In genomic region chr1:12087797-12088314, GRCh38 we compare ENCODE assay signal across 10 cellular contexts. TPM values are rescaled to one million over a fixed set of nuclear protein-coding genes. Genes with fewer than 3 reads are reported as not detected.
DNase-seq lines count a peak whose midpoint lies in the region; ATAC-seq, FAIRE-seq and TF ChIP-seq lines count a peak whose summit lies in the region.
"Had no signal": no experiment of that assay in that cellular context is flagged by ENCODE, and none has a peak within 500 bp of the region (broad histone marks: within the 10 kb centered on the region; RNA-seq: fewer than 3 reads in every experiment).

No MANE protein-coding gene starts in this region.

- H3K4me3 Mint-ChIP-seq in T-helper 17 cell (peak overlapping the region; percentile 83), nephron progenitor cell (no peak overlapping the region), GM23338 (no peak overlapping the region)
- H3K4me3 Mint-ChIP-seq in activated naive CD8-positive, alpha-beta T cell treated with anti-CD3 and anti-CD28 coated beads, Interleukin-2, amount 50 U/mL, for 24 hours, result peak overlapping the region; percentile 52

- H3K27ac Mint-ChIP-seq in T-helper 17 cell, result peak overlapping the region; percentile 94
- peak overlapping the region; percentile 88 for H3K27ac Mint-ChIP-seq in activated naive CD8-positive, alpha-beta T cell treated with anti-CD3 and anti-CD28 coated beads, Interleukin-2, amount 50 U/mL, for 24 hours
- H3K27ac Mint-ChIP-seq in nephron progenitor cell, result no peak overlapping the region
- H3K27ac Mint-ChIP-seq in GM23338, result no peak overlapping the region

- TF ChIP-seq RAD21 in HepG2 (CRISPR knock-in tag; IDR thresholded peaks at IDR 0.05), result no peak

- no peak for TF ChIP-seq EP300 in HepG2 (IDR thresholded peaks at IDR 0.05; ENCODE audit: low read depth in 2 of 2, low read length in 2 of 2)
- TF ChIP-seq EP300 in HepG2 (CRISPR knock-in tag; IDR thresholded peaks at IDR 0.05; ENCODE audit: borderline replicate concordance), result no peak

- H3F3A ChIP-seq in GM23338 (replicated peaks; ENCODE audit: low read depth), result 0 out of 2 replicates have a peak, but pooled peaks cover 3% of the 10 kb centered on the region

- intact Hi-C loops in right lobe of liver (cut with DNase I), result no loop called here
- intact Hi-C loops in HepG2 (cut with micrococcal nuclease; ENCODE audit: unreplicated experiment), result no loop called here

- no peak for FAIRE-seq in HepG2 (lab: Jason Lieb, UNC)

- H4K20me1 ChIP-seq in HepG2 (ENCODE audit: insufficient read depth, low read length) (no peaks in the 10 kb centered on the region), GM23338 (replicated peaks; ENCODE audit: insufficient read depth) (no peaks in the 10 kb centered on the region; the same call in 1 of the 2 replicates)

- H3K4me1 ChIP-seq in right lobe of liver (no peaks in the 10 kb centered on the region), HepG2 (ENCODE audit: insufficient read depth, low read length) (no peaks in the 10 kb centered on the region), GM23338 (ENCODE audit: insufficient read depth) (no peaks in the 10 kb centered on the region)

- no TSS peak for BruUV-seq in HepG2 (replicated peaks; lab: Mats Ljungman, UMichigan)

- H3K27me3 Mint-ChIP-seq in T-helper 17 cell (no peaks in the 10 kb centered on the region), nephron progenitor cell (ENCODE audit: low read depth, poor library complexity) (no peaks in the 10 kb centered on the region), GM23338 (ENCODE audit: insufficient read depth, low read depth, poor library complexity) (peaks cover 16% of the 10 kb centered on the region)
- no peaks in the 10 kb centered on the region for H3K27me3 Mint-ChIP-seq in activated naive CD8-positive, alpha-beta T cell treated with anti-CD3 and anti-CD28 coated beads, Interleukin-2, amount 50 U/mL, for 24 hours

- no peak overlapping the region for H3K9ac ChIP-seq in HepG2 (ENCODE audit: insufficient read depth, low read depth, low read length)

- no peaks in the 10 kb centered on the region for H3K79me2 ChIP-seq in HepG2 (ENCODE audit: insufficient read depth, low read length)
- H3K79me2 ChIP-seq in GM23338 (replicated peaks; ENCODE audit: insufficient read depth), result peaks cover 4% of the 10 kb centered on the region

- no peaks in the 10 kb centered on the region for H3K36me3 Mint-ChIP-seq in T-helper 17 cell (ENCODE audit: low read depth)
- H3K36me3 Mint-ChIP-seq in activated naive CD8-positive, alpha-beta T cell treated with anti-CD3 and anti-CD28 coated beads, Interleukin-2, amount 50 U/mL, for 24 hours (ENCODE audit: low read depth), result peaks cover 10% of the 10 kb centered on the region
- peaks cover under 1% of the 10 kb centered on the region for H3K36me3 Mint-ChIP-seq in nephron progenitor cell (ENCODE audit: low read depth)
- H3K36me3 Mint-ChIP-seq in GM23338 (ENCODE audit: low read depth), result peaks cover 31% of the 10 kb centered on the region; the same call in 2 of the 3 replicates

- DNase-seq in right lobe of liver (no peak), HepG2 (ENCODE audit: low spot score) (no peak), T-helper 17 cell (peak in 2 of 3 donors; percentile 25 to 32), nephron progenitor cell (no peak), DMS79 treated with DMSO at 0.1 percent for 48 hours (lab: John Stamatoyannopoulos, UW) (no peak), GM23338 (ENCODE audit: low spot score) (no peak)
- DNase-seq in activated naive CD8-positive, alpha-beta T cell treated with anti-CD3 and anti-CD28 coated beads, Interleukin-2, amount 50 U/mL, for 24 hours, result peak; percentile 77

- in situ Hi-C loops in HepG2 (cut with HindIII; ENCODE audit: extremely low pct_ligation_motif_present, low pct_unique_long_range_greater_than_20kb), result no loop called here

- CTCF ChIA-PET in HepG2 (lab: Yijun Ruan, JAX; ENCODE audit: low intra/inter-chr PET ratio, low total read pairs), result no interaction called here

- H3K27ac ChIP-seq in right lobe of liver (no peak overlapping the region), HepG2 (ENCODE audit: extremely low read length, insufficient read depth, low read length) (no peak overlapping the region), GM23338 (ENCODE audit: low read depth) (no peak overlapping the region)
- H3K27ac ChIP-seq: neutrophil had no signal

- TF ChIP-seq CTCF in right lobe of liver (IDR thresholded peaks at IDR 0.05) (no peak), HepG2 (CRISPR knock-in tag; IDR thresholded peaks at IDR 0.05) (no peak), nephron progenitor cell (IDR thresholded peaks at IDR 0.05) (no peak), GM23338 (conservative IDR thresholded peaks at IDR 0.05; ENCODE audit: low read depth in 2 of 2) (no peak)

- H2AFZ ChIP-seq in HepG2 (ENCODE audit: low read length) (no peak overlapping the region), GM23338 (no peak overlapping the region)

- H3K27me3 ChIP-seq in right lobe of liver, result no peaks in the 10 kb centered on the region
- peaks cover 2 to 6% of the 10 kb centered on the region in 2 experiments; a peak in 2 of 5 replicates for H3K27me3 ChIP-seq in HepG2 (ENCODE audit: control insufficient read depth in 1 of 2, insufficient read depth in 2 of 2, low read length in 2 of 2)
- no peaks in the 10 kb centered on the region for H3K27me3 ChIP-seq in GM23338 (ENCODE audit: insufficient read depth)
- H3K27me3 ChIP-seq: neutrophil had no signal

- H3K9me3 ChIP-seq in right lobe of liver (no peaks in the 10 kb centered on the region), HepG2 (ENCODE audit: low read length) (no peaks in the 10 kb centered on the region), T-helper 17 cell (ENCODE audit: control insufficient read depth, low read length, poor library complexity, severe bottlenecking) (no peaks in the 10 kb centered on the region)
- H3K9me3 ChIP-seq: neutrophil had no signal

- ATAC-seq in right lobe of liver (peak in 3 of 4 donors; percentile 12 to 29 (median 18)), HepG2 (no peak), T-helper 17 cell (peak; percentile 88), GM21367 (IDR thresholded peaks at IDR 0.05; ENCODE audit: unreplicated experiment) (no peak), GM23338 (no peak)
- peak; percentile 88 for ATAC-seq in activated naive CD8-positive, alpha-beta T cell treated with anti-CD3 and anti-CD28 coated beads, Interleukin-2, amount 50 U/mL, for 24 hours
- ATAC-seq: Panc1 had no signal

- no peaks in the 10 kb centered on the region for H3K9me2 ChIP-seq in GM23338 (ENCODE audit: insufficient read depth)

- POLR2A ChIA-PET in HepG2 (lab: Yijun Ruan, JAX), result no interaction called here

- peaks cover 19% of the 10 kb centered on the region for H3K9me3 Mint-ChIP-seq in activated naive CD8-positive, alpha-beta T cell treated with anti-CD3 and anti-CD28 coated beads, Interleukin-2, amount 50 U/mL, for 24 hours
- H3K9me3 Mint-ChIP-seq in nephron progenitor cell (peaks cover 18% of the 10 kb centered on the region), GM23338 (peaks cover 4% of the 10 kb centered on the region)

- H3K4me1 Mint-ChIP-seq in T-helper 17 cell, result peaks cover 31% of the 10 kb centered on the region
- peaks cover 47% of the 10 kb centered on the region for H3K4me1 Mint-ChIP-seq in activated naive CD8-positive, alpha-beta T cell treated with anti-CD3 and anti-CD28 coated beads, Interleukin-2, amount 50 U/mL, for 24 hours
- H3K4me1 Mint-ChIP-seq in nephron progenitor cell, result peaks cover 13% of the 10 kb centered on the region
- H3K4me1 Mint-ChIP-seq in GM23338, result peaks cover 8% of the 10 kb centered on the region; the same call in 1 of the 3 replicates

- WGBS in right lobe of liver (ENCODE audit: insufficient coverage, low coverage, low lambda C conversion rate, missing lambda C conversion rate), result 18% methylated on average over 3 of the region's 9 CpGs
- WGBS in HepG2 (ENCODE audit: low lambda C conversion rate), result 23% methylated on average over 8 of the region's 9 CpGs

- TF ChIP-seq POLR2A in right lobe of liver (IDR thresholded peaks at IDR 0.05), result no peak
- no peak for TF ChIP-seq POLR2A in HepG2 (IDR thresholded peaks at IDR 0.05; ENCODE audit: insufficient read depth in 1 of 2, low read depth in 2 of 2, low read length in 2 of 2)

- H3K4me3 ChIP-seq in right lobe of liver (no peak overlapping the region), HepG2 (replicated peaks in 1 of 3; ENCODE audit: insufficient read depth in 1 of 3, low read depth in 2 of 3, low read length in 3 of 3) (no peak overlapping the region), GM23338 (no peak overlapping the region)

- no peaks in the 10 kb centered on the region for H3K36me3 ChIP-seq in right lobe of liver
- H3K36me3 ChIP-seq in HepG2 (replicated peaks in 1 of 2; ENCODE audit: control insufficient read depth in 1 of 2, insufficient read depth in 2 of 2, low read length in 2 of 2), result no peaks in the 10 kb centered on the region
- no peaks in the 10 kb centered on the region for H3K36me3 ChIP-seq in GM23338 (ENCODE audit: insufficient read depth)
- H3K36me3 ChIP-seq: neutrophil had no signal

- H3K4me2 ChIP-seq in HepG2 (ENCODE audit: low read depth, low read length) (no peak overlapping the region), GM23338 (no peak overlapping the region)

RNA-seq across cellular contexts. Expression of gene TNFRSF8, which starts 24.8 kb away (rescaled TPM):
- total RNA-seq in right lobe of liver (under 1 TPM in 5 of 6 experiments, not detected in 1; 0.12 to 0.29 (median 0.19) TPM), HepG2 (2016; rRNA removed; fragmentation: Illumina TruSeq; extraction: Trizol) (not detected in 2 replicates), T-helper 17 cell (under 1 TPM; 0.20 to 0.34 TPM)
- total RNA-seq in HepG2 (2016; cell fraction: cytosol; rRNA removed; fragmentation: Illumina TruSeq; extraction: Trizol; ENCODE audit: low read depth), result not detected in 2 replicates
- total RNA-seq in HepG2 (2016; cell fraction: insoluble cytoplasmic fraction; rRNA removed; fragmentation: Illumina TruSeq; extraction: Trizol), result not detected in 2 replicates
- total RNA-seq in HepG2 (2016; cell fraction: membrane; rRNA removed; fragmentation: Illumina TruSeq; extraction: Trizol), result not detected in 2 replicates
- total RNA-seq in HepG2 (2016; cell fraction: nucleus; rRNA removed; fragmentation: Illumina TruSeq; extraction: Trizol), result not detected in 2 replicates
- polyA plus RNA-seq in HepG2 (2011; rRNA removed) (not detected in 2 replicates), GM23338 (2016; fragmentation: Nextera tagmentation; extraction: Ambion mirVana) (11.7 and 11.8 TPM in 2 replicates)
- polyA plus RNA-seq in HepG2 (2011; cell fraction: cytosol; rRNA removed), result not detected in 2 replicates
- not detected in 2 replicates for polyA plus RNA-seq in HepG2 (2011; cell fraction: nucleus; rRNA removed)
- polyA plus RNA-seq in HepG2 (2012), result not detected in 2 replicates
- not detected in 2 replicates for polyA plus RNA-seq in HepG2 (2016; cell fraction: cytosol; fragmentation: Illumina TruSeq; extraction: Trizol; ENCODE audit: low read depth)
- polyA plus RNA-seq in HepG2 (2016; cell fraction: insoluble cytoplasmic fraction; fragmentation: Illumina TruSeq; extraction: Trizol; ENCODE audit: low read depth), result not detected in 2 replicates
- polyA plus RNA-seq in HepG2 (2016; cell fraction: membrane; fragmentation: Illumina TruSeq; extraction: Trizol; ENCODE audit: low read depth), result not detected in 2 replicates
- not detected in 2 replicates for polyA plus RNA-seq in HepG2 (2016; cell fraction: nucleus; fragmentation: Illumina TruSeq; extraction: Trizol; ENCODE audit: insufficient read depth, low read depth)
- polyA minus RNA-seq in HepG2 (2011; rRNA and poly(A)+ RNA removed; ENCODE audit: low replicate concordance), result 0.30 TPM in 1 of 2 replicates, not detected in the other
- polyA minus RNA-seq in HepG2 (2011; cell fraction: cytosol; rRNA and poly(A)+ RNA removed), result not detected in 2 replicates
- not detected in 2 replicates for polyA minus RNA-seq in HepG2 (2011; cell fraction: nucleus; rRNA and poly(A)+ RNA removed)
- total RNA-seq in GM23338 (2014; rRNA removed; shearing (Covaris generic)), result 26.1 and 28.2 TPM in 2 replicates

Comparison
In these comparisons a context has a peak if more than half of its experiments do, and no peak if none do; other contexts are left out.
1. ATAC-seq: peak in right lobe of liver (3 of 4), T-helper 17 cell (single experiment) and activated naive CD8-positive, alpha-beta T cell treated with anti-CD3 and anti-CD28 coated beads, Interleukin-2, amount 50 U/mL, for 24 hours (single experiment); none in HepG2 (single experiment), GM21367 (single experiment) and GM23338 (single experiment).
2. DNase-seq: peak in T-helper 17 cell (2 of 3) and activated naive CD8-positive, alpha-beta T cell treated with anti-CD3 and anti-CD28 coated beads, Interleukin-2, amount 50 U/mL, for 24 hours (single experiment); none in right lobe of liver (0 of 3), HepG2 (single experiment), nephron progenitor cell (single experiment), DMS79 treated with DMSO at 0.1 percent for 48 hours (single experiment) and GM23338 (single experiment).
3. H3K27ac Mint-ChIP-seq: peak in T-helper 17 cell (single experiment) and activated naive CD8-positive, alpha-beta T cell treated with anti-CD3 and anti-CD28 coated beads, Interleukin-2, amount 50 U/mL, for 24 hours (single experiment); none in nephron progenitor cell (single experiment) and GM23338 (single experiment).
4. H3K4me3 Mint-ChIP-seq: peak in T-helper 17 cell (single experiment) and activated naive CD8-positive, alpha-beta T cell treated with anti-CD3 and anti-CD28 coated beads, Interleukin-2, amount 50 U/mL, for 24 hours (single experiment); none in nephron progenitor cell (single experiment) and GM23338 (single experiment).
5. RNA of gene TNFRSF8, which starts 24.8 kb away (total RNA-seq): 26.1 to 28.2 TPM in GM23338; 0.20 to 0.34 TPM in T-helper 17 cell, 0.12 to 0.29 TPM in right lobe of liver and not detected in HepG2; every median in the first group is over 10 times any median in the second.